Comparison of ENCODE assay signal across 11 cellular contexts in genomic region chr9:126844085-126844484, GRCh38. TPM values are rescaled to one million over a fixed set of nuclear protein-coding genes. Genes with fewer than 3 reads are reported as not detected.
DNase-seq lines count a peak whose midpoint lies in the region; ATAC-seq and TF ChIP-seq lines count a peak whose summit lies in the region.
"Had no signal": no experiment of that assay in that cellular context is flagged by ENCODE, and none has a peak within 500 bp of the region (broad histone marks: within the 10 kb centered on the region; RNA-seq: fewer than 3 reads in every experiment).

No MANE protein-coding gene starts in this region.

- no peak overlapping the region for H3K27ac Mint-ChIP-seq in T-helper 17 cell
- H3K27ac Mint-ChIP-seq: immature natural killer cell had no signal

- peaks cover 8% of the 10 kb centered on the region for H3F3A ChIP-seq in GM23248 (ENCODE audit: insufficient read depth)

- H3K4me1 ChIP-seq in GM23248 (ENCODE audit: insufficient read depth) = peaks cover 16% of the 10 kb centered on the region

- H3K4me3 ChIP-seq in GM23248 (0 out of 2 replicates have a peak overlapping the region, but pooled peaks have one; percentile 6), epithelial cell of proximal tubule (ENCODE audit: low read depth, low read length) (no peak overlapping the region)
- H3K4me3 ChIP-seq: right atrium auricular region had no signal

- 0 to 2% methylated on average over 5 of the region's 5 CpGs for WGBS in GM23248 (ENCODE audit: low coverage in 1 of 2, low lambda C conversion rate in 2 of 2, missing lambda C conversion rate in 2 of 2), 2 experiments

- intact Hi-C loops in sciatic nerve (cut with DNase I) = no loop called here

- H3K9ac ChIP-seq in GM23248 = 0 out of 2 replicates have a peak overlapping the region, but pooled peaks have one; percentile 6

- ATAC-seq in sciatic nerve (no peak), T-helper 17 cell (no peak)

- no peak for TF ChIP-seq POLR2A in erythroblast (IDR thresholded peaks at IDR 0.05; ENCODE audit: low read length)

- no peaks in the 10 kb centered on the region; the same call in 1 of the 2 replicates for H3K36me3 ChIP-seq in GM23248 (ENCODE audit: low read depth)
- H3K36me3 ChIP-seq: right atrium auricular region had no signal

- no peaks in the 10 kb centered on the region for H4K20me1 ChIP-seq in GM23248 (ENCODE audit: insufficient read depth)

- H3K4me2 ChIP-seq in GM23248 (ENCODE audit: unreplicated experiment) = peak overlapping the region; percentile 34

- H3K4me3 Mint-ChIP-seq in T-helper 17 cell = no peak overlapping the region

- no peak for TF ChIP-seq CTCF in epithelial cell of proximal tubule (conservative IDR thresholded peaks at IDR 0.05; ENCODE audit: low read depth, low read length)

- DNase-seq in GM23248 (peak; percentile 92), RKO (ENCODE audit: low spot score) (peak; percentile 67), epithelial cell of proximal tubule (ENCODE audit: low read depth) (peak; percentile 25), pulmonary artery endothelial cell (ENCODE audit: low read depth, low spot score) (peak; percentile 33), erythroblast (lab: John Stamatoyannopoulos, UW) (no peak), AML-193 (lab: John Stamatoyannopoulos, UW) (no peak), sciatic nerve (ENCODE audit: low spot score) (no peak), T-helper 17 cell (no peak)
- DNase-seq: activated CD8-positive, alpha-beta memory T cell treated with anti-CD3 and anti-CD28 coated beads, Interleukin-2, amount 50 U/mL, for 4 hours; immature natural killer cell had no signal

- no peaks in the 10 kb centered on the region for H3K79me2 ChIP-seq in GM23248 (ENCODE audit: insufficient read depth)

- H3K9me3 ChIP-seq in GM23248 (ENCODE audit: low read depth) (no peaks in the 10 kb centered on the region), T-helper 17 cell (ENCODE audit: control insufficient read depth, low read length, poor library complexity, severe bottlenecking) (no peaks in the 10 kb centered on the region)
- H3K9me3 ChIP-seq: right atrium auricular region had no signal

- peak overlapping the region; percentile 24; the same call in 1 of the 2 replicates for H3K27ac ChIP-seq in GM23248

- H3K36me3 Mint-ChIP-seq in T-helper 17 cell (ENCODE audit: low read depth) = no peaks in the 10 kb centered on the region

- peaks cover 17% of the 10 kb centered on the region for H3K27me3 Mint-ChIP-seq in T-helper 17 cell

- H3K9me2 ChIP-seq in GM23248 (ENCODE audit: insufficient read depth) = no peaks in the 10 kb centered on the region

- in situ Hi-C loops in GM23248 (cut with MboI) = no loop called here

- no peaks in the 10 kb centered on the region for H3K27me3 ChIP-seq in GM23248 (replicated peaks; ENCODE audit: insufficient read depth)
- H3K27me3 ChIP-seq: right atrium auricular region had no signal

- peaks cover 5% of the 10 kb centered on the region for H3K4me1 Mint-ChIP-seq in T-helper 17 cell

- no peak overlapping the region for H2AFZ ChIP-seq in GM23248

RNA-seq across cellular contexts. Expression of gene ZBTB34, which starts 16.4 kb away (rescaled TPM):
- 5.5 and 7.5 TPM in 2 replicates for total RNA-seq in GM23248 (2014; rRNA removed; shearing (Covaris generic))
- 2.3 and 2.4 TPM in 2 replicates for polyA plus RNA-seq in GM23248 (2016; fragmentation: Nextera tagmentation; extraction: Ambion mirVana)
- total RNA-seq in epithelial cell of proximal tubule (3.6 and 6.5 TPM in 2 replicates), pulmonary artery endothelial cell (8.4 and 8.7 TPM in 2 replicates), sciatic nerve (12.3 TPM), T-helper 17 cell (1 to 10 TPM; 5.0 to 8.2 TPM)

RNA-seq across cellular contexts. Expression of gene ZBTB43, which starts 39.2 kb away (rescaled TPM):
- 8.5 and 11.9 TPM in 2 replicates for total RNA-seq in GM23248 (2014; rRNA removed; shearing (Covaris generic))
- 11.5 and 12.3 TPM in 2 replicates for polyA plus RNA-seq in GM23248 (2016; fragmentation: Nextera tagmentation; extraction: Ambion mirVana)
- total RNA-seq in epithelial cell of proximal tubule = 4.3 TPM in 2 replicates
- total RNA-seq in pulmonary artery endothelial cell = 7.4 and 7.8 TPM in 2 replicates
- total RNA-seq in sciatic nerve = 12.7 TPM
- 10 to 100 TPM; 36.8 to 52.0 TPM for total RNA-seq in T-helper 17 cell

Comparison
In these comparisons a context has a peak if more than half of its experiments do, and no peak if none do; other contexts are left out.
1. DNase-seq: peak in GM23248 (single experiment), RKO (single experiment), epithelial cell of proximal tubule (single experiment) and pulmonary artery endothelial cell (single experiment); none in erythroblast (0 of 2), AML-193 (0 of 2), sciatic nerve (single experiment) and T-helper 17 cell (0 of 3).